Comparison of ENCODE assay signal across 8 cellular contexts in genomic region chr6:169789146-169789943, GRCh38. TPM values are rescaled to one million over a fixed set of nuclear protein-coding genes. Genes with fewer than 3 reads are reported as not detected.
DNase-seq lines count a peak whose midpoint lies in the region; ATAC-seq and TF ChIP-seq lines count a peak whose summit lies in the region.

No MANE protein-coding gene starts in this region.

- TF ChIP-seq POLR2A in ovary (IDR thresholded peaks at IDR 0.05): no peak

- H3K9me2 ChIP-seq in OCI-LY7 (ENCODE audit: insufficient read depth, low read length): no peaks in the 10 kb centered on the region

- peaks cover 3% of the 10 kb centered on the region for H3K4me1 ChIP-seq in OCI-LY7 (ENCODE audit: insufficient read depth, low read length, poor library complexity, severe bottlenecking)
- H3K4me1 ChIP-seq in endocrine pancreas (ENCODE audit: control insufficient read depth, insufficient read depth, low read length): no peaks in the 10 kb centered on the region
- H3K4me1 ChIP-seq in ovary (ENCODE audit: insufficient read depth): no peaks in the 10 kb centered on the region

- WGBS in ovary, 3 donors: 28 to 45% (median 39%) methylated on average over 24 of the region's 24 CpGs

- H3K9me3 ChIP-seq in OCI-LY7 (ENCODE audit: low read length): no peaks in the 10 kb centered on the region
- H3K9me3 ChIP-seq in endocrine pancreas (ENCODE audit: control insufficient read depth, low read length): no peaks in the 10 kb centered on the region
- no peaks in the 10 kb centered on the region for H3K9me3 ChIP-seq in ovary

- peak overlapping the region; percentile 92; the same call in 1 of the 2 replicates for H2AFZ ChIP-seq in OCI-LY7 (ENCODE audit: low read length)

- peak overlapping the region; percentile 75 for H3K9ac ChIP-seq in endocrine pancreas (ENCODE audit: control insufficient read depth, insufficient read depth, low read length)

- no peak for TF ChIP-seq CTCF in OCI-LY7 (conservative IDR thresholded peaks at IDR 0.05; ENCODE audit: low read length)
- TF ChIP-seq CTCF in ovary (IDR thresholded peaks at IDR 0.05): no peak

- BruUV-seq in OCI-LY7 (replicated peaks; lab: Mats Ljungman, UMichigan): no TSS peak

- intact Hi-C loops in OCI-LY7 (cut with micrococcal nuclease; ENCODE audit: unreplicated experiment): no loop called here
- intact Hi-C loops in ovary (cut with DNase I): no loop called here

- H3K79me2 ChIP-seq in OCI-LY7 (ENCODE audit: insufficient read depth, low read depth, low read length): no peaks in the 10 kb centered on the region

- H3K36me3 ChIP-seq in OCI-LY7 (ENCODE audit: insufficient read depth, low read length) (no peaks in the 10 kb centered on the region), endocrine pancreas (ENCODE audit: control insufficient read depth, insufficient read depth, low read length) (no peaks in the 10 kb centered on the region), ovary (no peaks in the 10 kb centered on the region)

- H3K4me3 ChIP-seq in OCI-LY7 (ENCODE audit: low read depth, low read length, poor library complexity, severe bottlenecking) (no peak overlapping the region), endocrine pancreas (ENCODE audit: control insufficient read depth, insufficient read depth, low read length) (peak overlapping the region; percentile 57), ovary (peak overlapping the region; percentile 49)

- TF ChIP-seq EP300 in ovary (IDR thresholded peaks at IDR 0.05): no peak

- CTCF ChIA-PET in OCI-LY7 (lab: Charles Lee; ENCODE audit: unreplicated experiment): interaction anchor here (0.7 to 2.5 kb wide), 8 partner anchors 14 to 770 kb away, joined by 3 to 26 read pairs (median 4); no protein-coding TSS in a partner anchor

- ATAC-seq in GM21526 (IDR thresholded peaks at IDR 0.05; ENCODE audit: low FRiP score, unreplicated experiment) (no peak), GM19035 (IDR thresholded peaks at IDR 0.05; ENCODE audit: unreplicated experiment) (no peak)

- DNase-seq in DMS53 (lab: John Stamatoyannopoulos, UW) (peak; percentile 66), OCI-LY7 (ENCODE audit: low spot score) (no peak), ovary (peak in 1 of 5 donors; percentile 7), HK-2 (ENCODE audit: unreplicated experiment) (no peak), NCI-H2029 (lab: John Stamatoyannopoulos, UW) (no peak)

- peak overlapping the region; percentile 91 for H3K4me2 ChIP-seq in OCI-LY7 (ENCODE audit: low read length)

- H3K27me3 ChIP-seq in endocrine pancreas (ENCODE audit: control insufficient read depth, insufficient read depth, low read length) (no peaks in the 10 kb centered on the region), ovary (no peaks in the 10 kb centered on the region)

- H4K20me1 ChIP-seq in OCI-LY7 (ENCODE audit: insufficient read depth, low read length): no peaks in the 10 kb centered on the region

- H3K27ac ChIP-seq in OCI-LY7 (ENCODE audit: low read depth, low read length, poor library complexity, severe bottlenecking) (no peak overlapping the region), ovary (peak overlapping the region in 1 of 2 donors; percentile 90)

- POLR2A ChIA-PET in OCI-LY7 (lab: Charles Lee): interaction anchor here (0.5 to 1.6 kb wide), 7 partner anchors 14 to 763 kb away, joined by 3 to 5 read pairs (median 4); no protein-coding TSS in a partner anchor

RNA-seq across cellular contexts. Expression of gene ERMARD, which starts 37.9 kb away (rescaled TPM):
- 16.5 and 23.2 TPM in 2 replicates for total RNA-seq in OCI-LY7 (2014; rRNA removed; shearing (Covaris generic))
- total RNA-seq in OCI-LY7 (2022) (35.3 and 42.3 TPM in 2 replicates), ovary (10 to 100 TPM; 15.9 to 38.0 (median 27.0) TPM)
- 10 to 100 TPM; 19.4 to 31.7 TPM for polyA plus RNA-seq in ovary

RNA-seq across cellular contexts. Expression of gene DYNLT2, which starts 38.0 kb away (rescaled TPM):
- 7.7 and 10.9 TPM in 2 replicates for total RNA-seq in OCI-LY7 (2014; rRNA removed; shearing (Covaris generic))
- total RNA-seq in OCI-LY7 (2022) (6.4 and 7.5 TPM in 2 replicates), ovary (1 to 10 TPM; 2.0 to 4.6 (median 3.1) TPM)
- polyA plus RNA-seq in ovary: 1 to 10 TPM; 1.7 to 2.9 TPM
